17 cellular contexts compared by ENCODE assay signal in the genomic region with DNA sequence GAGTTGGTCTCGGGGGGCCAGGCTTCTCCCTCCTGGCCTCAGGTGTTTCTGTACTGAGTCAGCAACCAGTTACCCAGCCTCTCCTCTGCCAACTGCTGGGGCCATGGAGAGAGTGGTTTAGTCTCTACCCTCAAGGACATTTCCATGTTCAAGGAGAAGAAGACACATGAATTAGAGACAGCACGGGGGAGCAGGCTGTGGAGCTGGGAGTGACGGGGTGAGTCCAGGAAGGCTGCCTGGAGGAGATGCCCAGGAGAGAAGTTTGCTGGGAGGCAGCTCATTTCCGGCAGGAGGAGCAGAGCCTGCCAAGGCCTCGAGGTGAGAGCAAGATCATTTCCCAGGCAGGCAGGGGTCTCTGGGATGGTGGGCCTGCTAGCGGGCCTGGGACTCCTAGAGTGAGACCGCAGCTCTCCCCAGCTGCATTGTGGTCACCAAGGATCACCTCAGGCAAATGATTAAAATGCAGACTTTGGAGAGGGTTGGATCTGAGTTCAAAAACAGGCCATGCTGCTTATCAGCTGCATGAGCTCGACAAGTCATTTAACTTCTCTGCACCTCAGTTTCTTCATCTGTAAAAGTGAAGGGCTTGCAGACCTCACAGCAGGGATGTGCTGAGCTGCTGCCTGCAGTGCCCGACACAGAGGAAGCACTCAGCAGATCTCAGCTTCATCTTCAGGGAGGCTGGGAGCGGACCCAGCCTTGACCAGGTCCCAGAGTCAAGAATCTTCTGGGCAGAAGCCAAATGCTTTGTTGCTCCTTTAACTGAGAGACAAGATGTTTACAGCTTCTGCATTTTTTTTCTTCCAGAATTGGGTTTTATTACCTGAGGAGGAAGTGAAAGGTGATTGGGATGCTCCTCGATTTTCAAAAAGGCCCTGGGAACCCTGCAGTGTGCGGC. TPM values are rescaled to one million over a fixed set of nuclear protein-coding genes. Genes with fewer than 3 reads are reported as not detected.
A peak's percentile ranks its signal among the peaks of the same experiment; 100 is the strongest.
DNase-seq lines count a peak whose midpoint lies in the region; ATAC-seq and TF ChIP-seq lines count a peak whose summit lies in the region.
"Had no signal": no experiment of that assay in that cellular context is flagged by ENCODE, and none has a peak within 500 bp of the region (broad histone marks: within the 10 kb centered on the region; RNA-seq: fewer than 3 reads in every experiment).

No MANE protein-coding gene starts in this region.

- peaks cover 9% of the 10 kb centered on the region for H3K79me2 ChIP-seq in trophoblast cell (ENCODE audit: control insufficient read depth, insufficient read depth, low read length, poor library complexity)

- H3K4me1 Mint-ChIP-seq in effector memory CD8-positive, alpha-beta T cell (ENCODE audit: low read depth in 2 of 2), result peaks cover 23 to 26% of the 10 kb centered on the region in 2 donors

- H3K23ac ChIP-seq in trophoblast cell (ENCODE audit: low read length), result no peak overlapping the region

- H3K36me3 ChIP-seq in GM06990 (ENCODE audit: control insufficient read depth, insufficient read depth, low read length) (peaks cover 42% of the 10 kb centered on the region), trophoblast cell (ENCODE audit: control insufficient read depth in 1 of 2, insufficient read depth in 2 of 2, low read length in 2 of 2) (peaks cover 8 to 13% of the 10 kb centered on the region in 2 experiments), colonic mucosa (no peaks in the 10 kb centered on the region)

- H3K4me2 ChIP-seq in trophoblast cell (ENCODE audit: low read length), result no peak overlapping the region
- H3K4me2 ChIP-seq: SK-N-SH had no signal

- no peak overlapping the region for H3K9ac ChIP-seq in trophoblast cell (ENCODE audit: low read length)
- H3K9ac ChIP-seq in colonic mucosa (ENCODE audit: low read depth in 2 of 2, low read length in 2 of 2), result peak overlapping the region in 1 of 2 donors; percentile 36
- H3K9ac ChIP-seq: SK-N-SH had no signal

- WGBS in trophoblast cell (ENCODE audit: extremely low coverage, insufficient coverage, insufficient read length), result no CpG with 5 or more reads among the region's 12 CpGs

- no peaks in the 10 kb centered on the region for H3K27me3 Mint-ChIP-seq in effector memory CD8-positive, alpha-beta T cell

- H2BK12ac ChIP-seq in trophoblast cell (ENCODE audit: low read length), result peak overlapping the region; percentile 6

- H3K79me1 ChIP-seq in trophoblast cell (ENCODE audit: low read length), result peaks cover 26% of the 10 kb centered on the region

- intact Hi-C loops in colonic mucosa (cut with DNase I), result loop anchor here (10.0 kb wide), 1 partner anchor 168 kb away; no protein-coding TSS in a partner anchor

- H3K18ac ChIP-seq in trophoblast cell (ENCODE audit: low read length), result peak overlapping the region; percentile 18

- no peak overlapping the region for H3K27ac ChIP-seq in trophoblast cell (ENCODE audit: low read depth, low read length)
- no peak overlapping the region for H3K27ac ChIP-seq in colonic mucosa
- H3K27ac ChIP-seq in caudate nucleus (ENCODE audit: low read depth, low read length), result no peak overlapping the region
- peak overlapping the region in 1 of 2 donors; percentile 49 for H3K27ac ChIP-seq in coronary artery
- H3K27ac ChIP-seq: psoas muscle had no signal

- no peak for ATAC-seq in effector memory CD8-positive, alpha-beta T cell (replicated peaks)
- ATAC-seq in HG02852 (IDR thresholded peaks at IDR 0.05; ENCODE audit: unreplicated experiment), result no peak
- ATAC-seq: WTC11 had no signal

- no peak for DNase-seq in GM06990 (ENCODE audit: extremely low read depth, insufficient read length)
- peak; percentile 25 for DNase-seq in RPMI8226
- no peak for DNase-seq in effector memory CD8-positive, alpha-beta T cell
- DNase-seq in trophoblast cell, result no peak
- no peak for DNase-seq in colonic mucosa
- DNase-seq in caudate nucleus (lab: John Stamatoyannopoulos, UW), result no peak
- no peak for DNase-seq in coronary artery (ENCODE audit: low spot score)
- DNase-seq: CD4-positive, alpha-beta T cell; erythroblast; NCI-H2081 treated with DMSO at 0.1 percent for 48 hours; NCI-H82; psoas muscle; SK-N-SH; stimulated activated CD4-positive, alpha-beta T cell treated with anti-CD3 and anti-CD28 coated beads, Interleukin-4, amount 100 ng/mL, for 1 hour; stimulated activated naive CD4-positive, alpha-beta T cell treated with Interleukin-2 at 50 U/mL for 16 hours had no signal

- H3K9me3 ChIP-seq in trophoblast cell (ENCODE audit: insufficient read depth, low read depth, low read length) (no peaks in the 10 kb centered on the region), colonic mucosa (no peaks in the 10 kb centered on the region)
- H3K9me3 ChIP-seq: psoas muscle, SK-N-SH had no signal

- no peaks in the 10 kb centered on the region for H3K9me3 Mint-ChIP-seq in effector memory CD8-positive, alpha-beta T cell
- H3K9me3 Mint-ChIP-seq: CD4-positive, alpha-beta T cell; WTC11 had no signal

- H2AFZ ChIP-seq in trophoblast cell (ENCODE audit: insufficient read depth, low read length, poor library complexity), result no peak overlapping the region

- H3K27me3 ChIP-seq in GM06990 (replicated peaks; ENCODE audit: control insufficient read depth, insufficient read depth, low read length) (no peaks in the 10 kb centered on the region), trophoblast cell (ENCODE audit: insufficient read depth, low read length) (no peaks in the 10 kb centered on the region), colonic mucosa (no peaks in the 10 kb centered on the region)

- peaks cover 53 to 56% of the 10 kb centered on the region in 2 experiments for H3K4me1 ChIP-seq in trophoblast cell (ENCODE audit: control insufficient read depth in 1 of 2, insufficient read depth in 2 of 2, low read length in 2 of 2)
- peaks cover 5% of the 10 kb centered on the region for H3K4me1 ChIP-seq in colonic mucosa

- H2BK120ac ChIP-seq in trophoblast cell (ENCODE audit: insufficient read depth, low read length, poor library complexity), result no peak overlapping the region

- H3K4ac ChIP-seq in trophoblast cell (ENCODE audit: low read depth, low read length), result peak overlapping the region; percentile 15

- TF ChIP-seq CTCF in GM06990 (IDR thresholded peaks at IDR 0.05; ENCODE audit: insufficient read depth, low read length, poor library complexity, severe bottlenecking), result no peak
- no peak for TF ChIP-seq CTCF in colonic mucosa (IDR thresholded peaks at IDR 0.05)
- TF ChIP-seq CTCF in coronary artery (IDR thresholded peaks at IDR 0.05), result no peak

- no peak overlapping the region for H4K8ac ChIP-seq in trophoblast cell (ENCODE audit: low read depth, low read length)

- H4K91ac ChIP-seq in trophoblast cell (ENCODE audit: low read depth, low read length), result peak overlapping the region; percentile 48

- H3K14ac ChIP-seq in trophoblast cell (ENCODE audit: low read length), result peak overlapping the region; percentile 4

- peak overlapping the region; percentile 84 to 88 for H3K27ac Mint-ChIP-seq in effector memory CD8-positive, alpha-beta T cell
- H3K27ac Mint-ChIP-seq: CD4-positive, alpha-beta T cell; WTC11 had no signal

- no peak overlapping the region for H3K4me3 Mint-ChIP-seq in effector memory CD8-positive, alpha-beta T cell
- H3K4me3 Mint-ChIP-seq: CD4-positive, alpha-beta T cell; WTC11 had no signal

- H3K4me3 ChIP-seq in GM06990 (replicated peaks; ENCODE audit: low read depth, low read length) (peak overlapping the region; percentile 47), trophoblast cell (ENCODE audit: low read depth, low read length) (no peak overlapping the region), colonic mucosa (no peak overlapping the region), coronary artery (no peak overlapping the region)
- H3K4me3 ChIP-seq: psoas muscle had no signal

- H2AK5ac ChIP-seq in trophoblast cell (ENCODE audit: low read length), result peak overlapping the region; percentile 33

- no peak overlapping the region for H2BK5ac ChIP-seq in trophoblast cell (ENCODE audit: low read depth, low read length, poor library complexity)

- H4K12ac ChIP-seq in trophoblast cell (ENCODE audit: low read depth, low read length), result no peak overlapping the region

- H3K36me3 Mint-ChIP-seq in effector memory CD8-positive, alpha-beta T cell (ENCODE audit: insufficient read depth), result no peaks in the 10 kb centered on the region
- H3K36me3 Mint-ChIP-seq: WTC11 had no signal

RNA-seq across cellular contexts. Expression of gene NEK6, which starts 35.2 kb away (rescaled TPM):
- polyA plus RNA-seq in trophoblast cell (2013), result 51.6 and 53.5 TPM in 2 replicates
- 10 to 100 TPM; 77.8 to 83.4 TPM for total RNA-seq in colonic mucosa
